ENCODE assay signal across 10 cellular contexts in the genomic region with DNA sequence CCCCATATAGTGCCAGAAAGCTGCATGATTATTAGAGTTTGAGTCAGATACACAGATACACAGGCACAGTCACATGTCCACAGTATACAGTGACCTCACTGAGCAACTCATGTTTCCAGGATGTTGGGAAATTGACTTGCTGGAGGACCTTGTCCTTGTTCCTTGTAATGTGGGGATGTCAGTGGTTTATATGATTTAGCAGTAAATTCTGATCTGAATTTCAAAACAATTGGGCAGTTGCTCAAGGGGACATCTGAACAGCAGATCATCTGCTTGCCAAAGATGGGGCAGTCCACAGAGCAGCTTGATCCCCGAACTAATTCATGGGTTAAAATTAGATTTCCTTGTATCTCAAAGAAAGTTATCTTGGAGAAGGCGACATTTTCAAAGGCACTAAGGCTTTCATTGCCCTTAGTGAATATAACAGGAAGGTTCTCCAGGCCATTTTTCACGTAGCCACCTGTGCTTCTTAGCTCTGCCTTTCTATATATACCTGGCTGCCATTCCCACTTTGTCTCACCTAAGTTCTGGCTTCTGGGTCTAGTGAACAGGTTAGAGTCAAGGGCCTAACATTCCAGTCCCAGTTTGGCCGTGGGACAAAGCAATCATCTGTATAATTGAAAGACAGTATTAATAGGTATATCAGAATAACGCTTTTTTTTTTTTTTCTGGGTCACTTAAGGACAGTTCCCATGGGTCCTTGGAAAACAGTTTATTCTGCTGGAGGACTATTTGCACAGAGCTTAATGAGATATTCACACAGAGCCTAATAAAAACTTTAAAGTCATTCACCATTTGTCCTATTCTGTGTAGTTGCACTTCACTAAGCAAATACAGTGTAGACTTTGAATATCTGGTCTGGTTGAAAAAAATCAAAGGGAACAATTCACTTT.
DNase-seq lines count a peak whose midpoint lies in the region; ATAC-seq, FAIRE-seq and TF ChIP-seq lines count a peak whose summit lies in the region.
"Had no signal": no experiment of that assay in that cellular context is flagged by ENCODE, and none has a peak within 500 bp of the region (broad histone marks: within the 10 kb centered on the region; RNA-seq: fewer than 3 reads in every experiment).

No MANE protein-coding gene starts in this region.

- peak overlapping the region in 1 of 4 donors; percentile 20 for H3K4me3 ChIP-seq in gastrocnemius medialis
- H3K4me3 ChIP-seq: cardiac muscle cell had no signal

- no peak for TF ChIP-seq CTCF in gastrocnemius medialis (IDR thresholded peaks at IDR 0.05 in 4 of 5, conservative IDR thresholded peaks at IDR 0.05 in 1 of 5)

- peak; percentile 94 to 97 for ATAC-seq in gastrocnemius medialis
- no peak for ATAC-seq in HG03159 (IDR thresholded peaks at IDR 0.05; ENCODE audit: unreplicated experiment)
- ATAC-seq in HG02852 (IDR thresholded peaks at IDR 0.05; ENCODE audit: unreplicated experiment) = no peak
- ATAC-seq: HCT116 had no signal

- H3K4me1 ChIP-seq in gastrocnemius medialis = peaks cover 22 to 30% of the 10 kb centered on the region in 2 donors

- DNase-seq in EL = peak; percentile 84
- DNase-seq in NOMO-1 treated with DMSO at 0.1 percent for 48 hours (lab: John Stamatoyannopoulos, UW; ENCODE audit: unreplicated experiment) = peak; percentile 67
- DNase-seq in fibroblast of peridontal ligament (ENCODE audit: extremely low read depth) = peak; percentile 96
- peak; percentile 79 to 80 for DNase-seq in gastrocnemius medialis
- DNase-seq in activated CD4-positive, alpha-beta T cell treated with anti-CD3 and anti-CD28 coated beads, Interleukin-2, amount 50 U/mL, for 1 hour = no peak
- no peak for DNase-seq in GM19239 (ENCODE audit: insufficient read length, low spot score)

- peak overlapping the region; percentile 84 to 95 (median 92) for H3K27ac ChIP-seq in gastrocnemius medialis
- H3K27ac ChIP-seq: cardiac muscle cell had no signal

- no peak for FAIRE-seq in GM19239 (lab: Jason Lieb, UNC)

- H3K36me3 ChIP-seq in gastrocnemius medialis = no peaks in the 10 kb centered on the region
- H3K36me3 ChIP-seq: cardiac muscle cell had no signal

- H3K9me3 ChIP-seq in gastrocnemius medialis = no peaks in the 10 kb centered on the region

- peak; percentile 17 to 52 for TF ChIP-seq POLR2A in gastrocnemius medialis (IDR thresholded peaks at IDR 0.05)

- no peaks in the 10 kb centered on the region for H3K27me3 ChIP-seq in gastrocnemius medialis
- H3K27me3 ChIP-seq: cardiac muscle cell had no signal

- intact Hi-C loops in gastrocnemius medialis (cut with DNase I; ENCODE audit: low total_unique reads) = loop anchor here (2.0 to 10.0 kb wide), 3 partner anchors 64 to 1414 kb away; partner anchors contain the start of gene STRN3

- in situ Hi-C loops in gastrocnemius medialis (cut with MboI; ENCODE audit: low sequenced_read_pairs in 4 of 4) = no loop called here

Comparison
In these comparisons a context has a peak if more than half of its experiments do, and no peak if none do; other contexts are left out.
1. DNase-seq: peak in EL (single experiment), NOMO-1 treated with DMSO at 0.1 percent for 48 hours (single experiment), fibroblast of peridontal ligament (single experiment) and gastrocnemius medialis (2 of 2); none in activated CD4-positive, alpha-beta T cell treated with anti-CD3 and anti-CD28 coated beads, Interleukin-2, amount 50 U/mL, for 1 hour (single experiment) and GM19239 (single experiment).
2. ATAC-seq: peak in gastrocnemius medialis (2 of 2); none in HG03159 (single experiment) and HG02852 (single experiment).